19 cellular contexts compared by ENCODE assay signal in the genomic region with DNA sequence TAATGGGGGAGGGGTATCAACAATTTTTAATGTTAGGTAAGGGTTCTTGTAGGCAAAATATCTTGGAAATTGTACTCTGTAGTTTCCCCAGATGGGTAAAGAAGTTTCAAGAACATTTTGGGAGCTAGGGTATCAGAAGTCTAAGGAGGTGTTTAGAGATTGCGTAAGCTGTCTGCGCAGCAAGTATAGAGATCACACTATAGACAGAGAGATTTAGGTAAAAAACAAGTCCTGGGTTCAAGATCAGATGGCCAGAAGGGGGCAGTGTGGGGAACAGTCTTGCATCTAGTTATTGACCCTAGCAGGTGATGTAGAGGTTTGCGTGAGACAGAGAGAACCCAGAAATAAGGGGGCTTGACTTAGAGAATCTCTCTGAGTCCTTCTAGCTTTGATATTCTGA.
DNase-seq lines count a peak whose midpoint lies in the region; ATAC-seq and TF ChIP-seq lines count a peak whose summit lies in the region.
"Had no signal": no experiment of that assay in that cellular context is flagged by ENCODE, and none has a peak within 500 bp of the region (broad histone marks: within the 10 kb centered on the region; RNA-seq: fewer than 3 reads in every experiment).

No MANE protein-coding gene starts in this region.

- no peak overlapping the region for H3K4me2 ChIP-seq in KMS-11

- H3K9ac ChIP-seq in KMS-11: no peak overlapping the region

- H3K4me3 Mint-ChIP-seq in activated naive CD4-positive, alpha-beta T cell treated with anti-CD3 and anti-CD28 coated beads, Interleukin-2, amount 10 ng/mL, durations not matched to agents 7 days and 5 days: no peak overlapping the region
- H3K4me3 Mint-ChIP-seq in T-helper 17 cell: no peak overlapping the region
- H3K4me3 Mint-ChIP-seq: activated T-helper 1 cell treated with anti-CD3 and anti-CD28 coated beads, Interleukin-12 subunit alpha, Interleukin-12 subunit beta, Interleukin-2, Interleukin-4 antibody, amounts not matched to agents 30 ng/mL and 10 ng/mL and 1 ng/mL, durations not matched to agents 14 hours and 24 hours and 36 hours; immature natural killer cell; naive thymus-derived CD4-positive, alpha-beta T cell had no signal

- no peak for ATAC-seq in T-helper 17 cell
- ATAC-seq: naive thymus-derived CD4-positive, alpha-beta T cell; Right ventricle myocardium inferior had no signal

- H3K27me3 ChIP-seq in KMS-11 (ENCODE audit: insufficient read depth, low read depth): no peaks in the 10 kb centered on the region
- no peaks in the 10 kb centered on the region for H3K27me3 ChIP-seq in brain microvascular endothelial cell (replicated peaks)
- H3K27me3 ChIP-seq: uterus had no signal

- H3K4me3 ChIP-seq in KMS-11 (IDR thresholded peaks at IDR 0.05; ENCODE audit: insufficient read depth, low read depth, low read length) (no peak overlapping the region), brain microvascular endothelial cell (ENCODE audit: low read depth, low read length) (no peak overlapping the region)
- H3K4me3 ChIP-seq: prostate gland, uterus had no signal

- TF ChIP-seq CTCF in KMS-11 (conservative IDR thresholded peaks at IDR 0.05; ENCODE audit: low read depth, low read length): 0 out of 2 replicates have a peak, but pooled peaks have one; percentile 16
- peak; percentile 22 for TF ChIP-seq CTCF in brain microvascular endothelial cell (IDR thresholded peaks at IDR 0.05; ENCODE audit: low read depth, low read length, missing control alignments)

- no peak overlapping the region for H3K27ac Mint-ChIP-seq in activated naive CD4-positive, alpha-beta T cell treated with anti-CD3 and anti-CD28 coated beads, Interleukin-2, amount 10 ng/mL, durations not matched to agents 7 days and 5 days
- H3K27ac Mint-ChIP-seq in T-helper 17 cell: no peak overlapping the region
- H3K27ac Mint-ChIP-seq: activated T-helper 1 cell treated with anti-CD3 and anti-CD28 coated beads, Interleukin-12 subunit alpha, Interleukin-12 subunit beta, Interleukin-2, Interleukin-4 antibody, amounts not matched to agents 30 ng/mL and 10 ng/mL and 1 ng/mL, durations not matched to agents 14 hours and 24 hours and 36 hours; naive thymus-derived CD4-positive, alpha-beta T cell had no signal

- H3K27ac ChIP-seq in KMS-11: no peak overlapping the region
- no peak overlapping the region for H3K27ac ChIP-seq in brain microvascular endothelial cell
- H3K27ac ChIP-seq: prostate gland, uterus had no signal

- peak; percentile 26 for DNase-seq in activated naive CD4-positive, alpha-beta T cell treated with anti-CD3 and anti-CD28 coated beads, Interleukin-2, amount 10 ng/mL, durations not matched to agents 7 days and 5 days
- DNase-seq in activated naive CD4-positive, alpha-beta T cell treated with Interleukin-2 at 50 U/mL for 16 hours: no peak
- DNase-seq in brain microvascular endothelial cell: no peak
- no peak for DNase-seq in T-helper 17 cell
- DNase-seq in NCI-H446 (lab: John Stamatoyannopoulos, UW): no peak
- DNase-seq in anterior cingulate cortex (lab: John Stamatoyannopoulos, UW): no peak
- DNase-seq in NCI-H2081 (lab: John Stamatoyannopoulos, UW): no peak
- DNase-seq: activated CD4-positive, alpha-beta T cell treated with anti-CD3 and anti-CD28 coated beads, Interleukin-2, amount 50 U/mL, for 1 hour; amygdala; immature natural killer cell; mammary epithelial cell; naive thymus-derived CD4-positive, alpha-beta T cell; NK-92 treated with Interleukin-12 subunit alpha and Interleukin-12 subunit beta, amount 100 ng/mL, for 24 hours; T-helper 9 cell; uterus had no signal

- CTCF ChIA-PET in activated naive CD4-positive, alpha-beta T cell treated with anti-CD3 and anti-CD28 coated beads, Interleukin-2, amount 10 ng/mL, durations not matched to agents 7 days and 5 days (lab: Charles Lee): interaction anchor here (1.5 to 2.2 kb wide), 3 partner anchors 8 to 40 kb away, joined by 7 to 12 read pairs (median 7); no protein-coding TSS in a partner anchor

- H3K36me3 Mint-ChIP-seq in activated naive CD4-positive, alpha-beta T cell treated with anti-CD3 and anti-CD28 coated beads, Interleukin-2, amount 10 ng/mL, durations not matched to agents 7 days and 5 days: peaks cover 4% of the 10 kb centered on the region
- H3K36me3 Mint-ChIP-seq in T-helper 17 cell (ENCODE audit: low read depth): no peaks in the 10 kb centered on the region
- H3K36me3 Mint-ChIP-seq: immature natural killer cell; naive thymus-derived CD4-positive, alpha-beta T cell had no signal

- no peaks in the 10 kb centered on the region for H3K79me2 ChIP-seq in KMS-11 (ENCODE audit: insufficient read depth, low read depth)

- no peaks in the 10 kb centered on the region for H3K9me3 Mint-ChIP-seq in activated naive CD4-positive, alpha-beta T cell treated with anti-CD3 and anti-CD28 coated beads, Interleukin-2, amount 10 ng/mL, durations not matched to agents 7 days and 5 days
- H3K9me3 Mint-ChIP-seq: activated T-helper 1 cell treated with anti-CD3 and anti-CD28 coated beads, Interleukin-12 subunit alpha, Interleukin-12 subunit beta, Interleukin-2, Interleukin-4 antibody, amounts not matched to agents 30 ng/mL and 10 ng/mL and 1 ng/mL, durations not matched to agents 14 hours and 24 hours and 36 hours had no signal

- peaks cover 18% of the 10 kb centered on the region for H3K4me1 Mint-ChIP-seq in activated naive CD4-positive, alpha-beta T cell treated with anti-CD3 and anti-CD28 coated beads, Interleukin-2, amount 10 ng/mL, durations not matched to agents 7 days and 5 days
- peaks cover 8% of the 10 kb centered on the region for H3K4me1 Mint-ChIP-seq in T-helper 17 cell

- no peaks in the 10 kb centered on the region for H3K4me1 ChIP-seq in KMS-11 (ENCODE audit: low read depth, poor library complexity, severe bottlenecking)
- H3K4me1 ChIP-seq: prostate gland, uterus had no signal

- H3K36me3 ChIP-seq in KMS-11 (ENCODE audit: insufficient read depth): no peaks in the 10 kb centered on the region
- H3K36me3 ChIP-seq in brain microvascular endothelial cell (replicated peaks): no peaks in the 10 kb centered on the region
- H3K36me3 ChIP-seq: prostate gland, uterus had no signal

- H2AFZ ChIP-seq in KMS-11 (ENCODE audit: low read depth): no peak overlapping the region

- in situ Hi-C loops in brain microvascular endothelial cell (cut with HindIII; ENCODE audit: low pct_ligation_motif_present, low sequenced_read_pairs): no loop called here

- H3K27me3 Mint-ChIP-seq in activated naive CD4-positive, alpha-beta T cell treated with anti-CD3 and anti-CD28 coated beads, Interleukin-2, amount 10 ng/mL, durations not matched to agents 7 days and 5 days: peaks cover 8% of the 10 kb centered on the region
- H3K27me3 Mint-ChIP-seq in T-helper 17 cell: peaks cover 9% of the 10 kb centered on the region

- H3K9me3 ChIP-seq in T-helper 17 cell (ENCODE audit: control insufficient read depth, low read length, poor library complexity, severe bottlenecking): no peaks in the 10 kb centered on the region
- H3K9me3 ChIP-seq: prostate gland, uterus had no signal

- H4K20me1 ChIP-seq in KMS-11 (ENCODE audit: insufficient read depth): no peaks in the 10 kb centered on the region
